ENCODE assay signal across 16 cellular contexts in the genomic region with DNA sequence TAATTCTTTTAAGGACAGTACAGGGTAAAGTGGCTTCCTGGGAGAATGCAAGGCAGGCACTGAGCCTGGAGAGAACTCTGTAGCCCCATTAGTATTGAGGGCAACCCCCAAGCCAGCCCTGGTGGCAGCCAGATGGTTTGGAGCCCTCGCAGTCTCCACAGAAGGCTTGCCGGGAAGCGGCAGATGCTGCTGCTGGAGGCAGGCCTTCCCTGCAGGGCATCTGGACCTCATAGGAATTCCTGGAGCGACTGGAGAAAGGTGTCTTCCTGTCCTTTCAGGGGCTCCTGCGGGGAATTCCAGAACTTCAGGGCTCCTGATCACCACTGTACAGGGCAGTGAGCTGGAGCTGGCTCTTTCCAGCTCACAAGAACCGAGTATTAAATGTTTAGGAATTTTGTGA.
"Had no signal": no experiment of that assay in that cellular context is flagged by ENCODE, and none has a peak within 500 bp of the region (broad histone marks: within the 10 kb centered on the region; RNA-seq: fewer than 3 reads in every experiment).

No MANE protein-coding gene starts in this region.

- H3K36me3 ChIP-seq: brain microvascular endothelial cell, sigmoid colon, tibial artery had no signal

- H3K4me3 Mint-ChIP-seq: activated CD4-positive, alpha-beta T cell treated with anti-CD3 and anti-CD28 coated beads, Interleukin-2, amount 10 ng/mL, durations not matched to agents 7 days and 5 days; T-helper 17 cell had no signal

- H3K9me3 ChIP-seq: sigmoid colon, spleen, tibial artery had no signal

- H2AFZ ChIP-seq: parathyroid adenoma had no signal

- FAIRE-seq: islet of Langerhans, urothelium cell line had no signal

- H3K27me3 ChIP-seq: brain microvascular endothelial cell, sigmoid colon, spleen had no signal

- H3K4me3 ChIP-seq: lung, sigmoid colon, spleen, tibial artery had no signal

- ATAC-seq: T-helper 17 cell had no signal

- DNase-seq: activated CD4-positive, alpha-beta T cell treated with anti-CD3 and anti-CD28 coated beads, Interleukin-2, amount 10 ng/mL, durations not matched to agents 7 days and 5 days; activated CD8-positive, alpha-beta memory T cell treated with anti-CD3 and anti-CD28 coated beads, Interleukin-2, amount 50 U/mL, for 48 hours; anterior cingulate cortex; brain microvascular endothelial cell; effector memory CD4-positive, alpha-beta T cell; foreskin melanocyte; naive B cell; sigmoid colon; spleen; stimulated activated CD4-positive, alpha-beta T cell treated with anti-CD3 and anti-CD28 coated beads, Interleukin-2, amount 100 ng/mL, for 24 hours; T-helper 17 cell; tibial artery had no signal

- H3K27ac ChIP-seq: brain microvascular endothelial cell, parathyroid adenoma, sigmoid colon, spleen, tibial artery had no signal

- H3K27me3 Mint-ChIP-seq: activated CD4-positive, alpha-beta T cell treated with anti-CD3 and anti-CD28 coated beads, Interleukin-2, amount 10 ng/mL, durations not matched to agents 7 days and 5 days; naive B cell; T-helper 17 cell had no signal

- H3K9me3 Mint-ChIP-seq: activated CD4-positive, alpha-beta T cell treated with anti-CD3 and anti-CD28 coated beads, Interleukin-2, amount 10 ng/mL, durations not matched to agents 7 days and 5 days; naive B cell had no signal

- H3K79me2 ChIP-seq: parathyroid adenoma had no signal

- H3K9ac ChIP-seq: parathyroid adenoma had no signal

- H3K4me1 ChIP-seq: parathyroid adenoma, sigmoid colon, tibial artery had no signal

- H3K27ac Mint-ChIP-seq: activated CD4-positive, alpha-beta T cell treated with anti-CD3 and anti-CD28 coated beads, Interleukin-2, amount 10 ng/mL, durations not matched to agents 7 days and 5 days; naive B cell; T-helper 17 cell had no signal
